8 cellular contexts compared by ENCODE assay signal in the genomic region with DNA sequence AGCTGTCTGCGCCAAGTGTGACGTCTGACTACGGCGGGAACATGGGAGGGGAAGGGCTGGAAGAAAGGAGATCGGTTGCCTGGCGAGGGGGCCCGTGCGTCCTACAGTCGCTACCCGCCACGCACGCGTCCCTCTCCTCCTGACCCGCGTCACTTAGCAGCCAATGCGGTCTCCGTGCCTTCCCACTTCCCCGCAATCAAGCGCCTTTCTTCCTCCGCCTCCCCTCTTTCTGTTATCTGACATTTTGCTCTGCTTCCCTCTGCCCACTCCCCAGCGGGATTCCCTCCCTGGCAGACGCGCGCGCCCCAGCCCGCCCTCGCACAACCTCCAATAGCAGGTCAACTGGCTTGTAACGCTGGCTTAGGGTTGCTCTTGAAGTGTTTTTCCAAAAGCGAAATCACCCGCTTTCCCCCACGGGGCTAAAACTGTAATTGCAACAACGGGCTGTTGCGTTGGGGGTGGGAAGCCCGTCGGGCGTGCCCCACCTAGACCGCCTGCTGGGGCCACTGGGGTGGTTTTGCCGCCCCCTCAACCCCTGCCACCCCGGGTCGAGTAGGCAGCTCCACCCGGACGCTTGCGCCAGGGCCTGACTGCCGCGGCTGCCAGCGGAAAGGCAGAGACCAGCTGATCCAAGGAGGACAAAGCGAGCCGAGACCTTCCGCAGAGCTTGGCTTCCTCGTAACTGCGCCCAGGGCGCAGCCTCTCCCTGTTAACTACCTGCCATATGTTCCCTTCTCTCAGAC. TPM values are rescaled to one million over a fixed set of nuclear protein-coding genes. Genes with fewer than 3 reads are reported as not detected.
DNase-seq lines count a peak whose midpoint lies in the region; ATAC-seq, FAIRE-seq and TF ChIP-seq lines count a peak whose summit lies in the region.

No MANE protein-coding gene starts in this region.

- DNase-seq in COR-L47 (lab: John Stamatoyannopoulos, UW) (peak; percentile 90), NCI-H460 (ENCODE audit: extremely low read depth, low read depth) (peak; percentile 26), fibroblast of the aortic adventitia (ENCODE audit: low read depth) (peak; percentile 76), GM19239 (ENCODE audit: insufficient read length, low spot score) (no peak)
- peak; percentile 61 for DNase-seq in activated T-cell treated with anti-CD3 and anti-CD28 coated beads, Interleukin-2, amount 50 U/mL, for 24 hours

- H3K9me3 Mint-ChIP-seq in activated T-cell treated with anti-CD3 and anti-CD28 coated beads, Interleukin-2, amount 50 U/mL, for 24 hours: peaks cover 4% of the 10 kb centered on the region
- H3K9me3 Mint-ChIP-seq in nephron: peaks cover 15% of the 10 kb centered on the region

- peak overlapping the region; percentile 29 for H3K27ac Mint-ChIP-seq in activated T-cell treated with anti-CD3 and anti-CD28 coated beads, Interleukin-2, amount 50 U/mL, for 24 hours
- peak overlapping the region; percentile 99 to 100 (median 99) for H3K27ac Mint-ChIP-seq in nephron

- peak; percentile 54 for TF ChIP-seq CTCF in fibroblast of the aortic adventitia (IDR thresholded peaks at IDR 0.05; ENCODE audit: insufficient read depth, low read length)
- peak; percentile 34 to 35 (median 34) for TF ChIP-seq CTCF in nephron (IDR thresholded peaks at IDR 0.05; ENCODE audit: unreplicated experiment in 3 of 3)

- ATAC-seq in GM19043 (IDR thresholded peaks at IDR 0.05; ENCODE audit: low read depth, unreplicated experiment) (peak; percentile 24), HG03135 (IDR thresholded peaks at IDR 0.05; ENCODE audit: unreplicated experiment) (peak; percentile 37)

- H3K4me1 Mint-ChIP-seq in activated T-cell treated with anti-CD3 and anti-CD28 coated beads, Interleukin-2, amount 50 U/mL, for 24 hours (ENCODE audit: low read depth): peaks cover 17% of the 10 kb centered on the region
- H3K4me1 Mint-ChIP-seq in nephron: peaks cover 19% of the 10 kb centered on the region

- peaks cover 57% of the 10 kb centered on the region for H3K27me3 Mint-ChIP-seq in activated T-cell treated with anti-CD3 and anti-CD28 coated beads, Interleukin-2, amount 50 U/mL, for 24 hours
- H3K27me3 Mint-ChIP-seq in nephron (ENCODE audit: low read depth): peaks cover 3% of the 10 kb centered on the region

- peak overlapping the region; percentile 83 for H3K4me3 Mint-ChIP-seq in activated T-cell treated with anti-CD3 and anti-CD28 coated beads, Interleukin-2, amount 50 U/mL, for 24 hours
- peak overlapping the region; percentile 97 to 99 (median 98) for H3K4me3 Mint-ChIP-seq in nephron

- H3K4me3 ChIP-seq in fibroblast of the aortic adventitia (ENCODE audit: low read depth, low read length): peak overlapping the region; percentile 77

- H3K36me3 Mint-ChIP-seq in activated T-cell treated with anti-CD3 and anti-CD28 coated beads, Interleukin-2, amount 50 U/mL, for 24 hours (ENCODE audit: low read depth): no peaks in the 10 kb centered on the region
- peaks cover 14% of the 10 kb centered on the region for H3K36me3 Mint-ChIP-seq in nephron (ENCODE audit: low read depth)

- no peak for FAIRE-seq in GM19239 (lab: Jason Lieb, UNC)

RNA-seq across cellular contexts. Expression of a gene that starts 6.2 kb away (rescaled TPM):
- total RNA-seq in NCI-H460 (2014; rRNA removed; shearing (Covaris generic)): 59.3 and 61.4 TPM in 2 replicates
- polyA plus RNA-seq in NCI-H460 (2014; cell fraction: nucleus; rRNA removed): 5.4 and 6.2 TPM in 2 replicates
- 12.4 and 66.9 TPM in 2 replicates for total RNA-seq in fibroblast of the aortic adventitia (ENCODE audit: low replicate concordance)
